ENCODE assay signal across 20 cellular contexts in the genomic region with DNA sequence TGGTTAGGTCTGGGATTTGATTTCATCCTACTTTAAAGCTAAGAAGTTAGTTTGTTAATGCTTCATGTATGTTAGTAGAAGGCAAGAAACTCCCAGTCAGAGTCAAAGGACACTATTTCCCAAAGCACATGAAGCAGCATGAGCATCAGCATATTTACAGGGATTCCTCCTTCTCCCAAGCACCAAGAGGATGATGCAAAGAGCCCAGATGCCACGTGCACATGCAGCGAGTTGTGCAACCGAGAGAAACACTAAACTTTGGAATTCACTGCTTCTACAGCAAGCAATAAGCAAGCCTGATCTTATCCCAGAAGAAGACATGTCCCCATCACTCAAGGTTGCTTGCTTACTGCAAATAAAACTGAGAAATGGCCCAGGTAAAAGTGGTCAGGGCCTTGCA. TPM values are rescaled to one million over a fixed set of nuclear protein-coding genes. Genes with fewer than 3 reads are reported as not detected.
DNase-seq lines count a peak whose midpoint lies in the region; ATAC-seq and TF ChIP-seq lines count a peak whose summit lies in the region.
"Had no signal": no experiment of that assay in that cellular context is flagged by ENCODE, and none has a peak within 500 bp of the region (broad histone marks: within the 10 kb centered on the region; RNA-seq: fewer than 3 reads in every experiment).

No MANE protein-coding gene starts in this region.

- H3K9me3 ChIP-seq in Loucy (ENCODE audit: insufficient read depth, low read depth, low read length) (peaks cover 8% of the 10 kb centered on the region; the same call in 1 of the 2 replicates), PC-3 (ENCODE audit: low read length) (0 out of 2 replicates have a peak, but pooled peaks cover 5% of the 10 kb centered on the region)

- no peaks in the 10 kb centered on the region for H3K36me3 ChIP-seq in Loucy (ENCODE audit: insufficient read depth, low read length)
- no peaks in the 10 kb centered on the region for H3K36me3 ChIP-seq in PC-3 (ENCODE audit: low read depth, low read length)

- H3K4me2 ChIP-seq in Loucy (ENCODE audit: low read depth, low read length, poor library complexity, severe bottlenecking) = peak overlapping the region; percentile 59
- H3K4me2 ChIP-seq in PC-3 (ENCODE audit: low read length) = no peak overlapping the region

- H3K9me2 ChIP-seq in Loucy (replicated peaks; ENCODE audit: low read depth, low read length) (no peaks in the 10 kb centered on the region), PC-3 (replicated peaks; ENCODE audit: low read length) (no peaks in the 10 kb centered on the region)

- CTCF ChIA-PET in PC-3 (lab: Charles Lee) = no interaction called here

- H4K20me1 ChIP-seq in Loucy (ENCODE audit: insufficient read depth, low read length, poor library complexity, severe bottlenecking) (no peaks in the 10 kb centered on the region), PC-3 (ENCODE audit: low read length) (no peaks in the 10 kb centered on the region)

- H3K4me1 ChIP-seq in Loucy (ENCODE audit: insufficient read depth, low read length, poor library complexity, severe bottlenecking) (peaks cover 30% of the 10 kb centered on the region), PC-3 (ENCODE audit: insufficient read depth, low read length) (peaks cover 8% of the 10 kb centered on the region)

- H3K4me3 ChIP-seq in Loucy (ENCODE audit: low read length, poor library complexity, severe bottlenecking) (peak overlapping the region; percentile 41), PC-3 (ENCODE audit: low read length) (no peak overlapping the region)
- H3K4me3 ChIP-seq: SK-N-MC had no signal

- TF ChIP-seq CTCF in AG09319 (IDR thresholded peaks at IDR 0.05; ENCODE audit: low read depth, low read length) (no peak), Loucy (conservative IDR thresholded peaks at IDR 0.05; ENCODE audit: low read length) (no peak), PC-3 (conservative IDR thresholded peaks at IDR 0.05; ENCODE audit: low read depth, low read length) (no peak)

- H3K27ac ChIP-seq in PC-3 (ENCODE audit: low read length) = no peak overlapping the region
- H3K27ac ChIP-seq: C4-2B, SK-N-MC had no signal

- intact Hi-C loops in posterior vena cava (cut with DNase I) (no loop called here), PC-3 (cut with micrococcal nuclease) (no loop called here)

- peak overlapping the region; percentile 16 for H3K9ac ChIP-seq in Loucy (ENCODE audit: low read depth, low read length, poor library complexity, severe bottlenecking)
- H3K9ac ChIP-seq in PC-3 (ENCODE audit: low read length) = no peak overlapping the region

- DNase-seq in AG09319 (ENCODE audit: extremely low read depth, low read depth) = peak; percentile 39
- DNase-seq in fibroblast of the conjunctiva (ENCODE audit: low read depth) = peak; percentile 57
- DNase-seq in posterior vena cava (ENCODE audit: low spot score) = peak; percentile 88
- DNase-seq in SW 1271 (lab: John Stamatoyannopoulos, UW) = no peak
- DNase-seq in PC-3 = no peak
- DNase-seq: activated CD8-positive, alpha-beta T cell treated with anti-CD3 and anti-CD28 coated beads for 36 hours; amygdala; dermis blood vessel endothelial cell; DMS79; Karpas-422; NCI-H446; stimulated activated CD4-positive, alpha-beta T cell treated with anti-CD3 and anti-CD28 coated beads, Interleukin-4, amount 100 ng/mL, for 4 hours had no signal

- no peak for ATAC-seq in HG03159 (IDR thresholded peaks at IDR 0.05; ENCODE audit: unreplicated experiment)
- no peak for ATAC-seq in GM18502 (IDR thresholded peaks at IDR 0.05; ENCODE audit: poor library complexity, unreplicated experiment)
- no peak for ATAC-seq in PC-3
- ATAC-seq: activated CD8-positive, alpha-beta T cell treated with anti-CD3 and anti-CD28 coated beads for 36 hours; activated T-helper 17 cell treated with anti-CD3 and anti-CD28 coated beads, Interleukin-2, amount 50 U/mL, for 72 hours; esophagus mucosa; right cardiac atrium had no signal

- no peaks in the 10 kb centered on the region for H3K27me3 ChIP-seq in Loucy (ENCODE audit: insufficient read depth, low read length, poor library complexity, severe bottlenecking)
- no peaks in the 10 kb centered on the region for H3K27me3 ChIP-seq in PC-3 (ENCODE audit: low read length)

- BruUV-seq in PC-3 (replicated peaks; lab: Mats Ljungman, UMichigan) = no TSS peak

- H3K79me2 ChIP-seq in Loucy (ENCODE audit: insufficient read depth, low read length) (no peaks in the 10 kb centered on the region), PC-3 (ENCODE audit: low read length) (no peaks in the 10 kb centered on the region)

- H3F3A ChIP-seq in Loucy (ENCODE audit: low read depth) (no peaks in the 10 kb centered on the region), PC-3 (ENCODE audit: low read length, unreplicated experiment) (no peaks in the 10 kb centered on the region)

- POLR2A ChIA-PET in PC-3 (lab: Charles Lee; ENCODE audit: unreplicated experiment) = no interaction called here

- H2AFZ ChIP-seq in Loucy (ENCODE audit: low read length) (0 out of 2 replicates have a peak overlapping the region, but pooled peaks have one; percentile 22), PC-3 (ENCODE audit: low read length) (no peak overlapping the region)

RNA-seq across cellular contexts. Expression of a gene that starts 32.5 kb away (rescaled TPM):
- total RNA-seq in posterior vena cava (under 1 TPM; 0.24 to 0.32 TPM), PC-3 (2014; rRNA removed) (not detected in 2 replicates)
- total RNA-seq: activated CD8-positive, alpha-beta T cell treated with anti-CD3 and anti-CD28 coated beads for 36 hours; activated T-helper 17 cell treated with anti-CD3 and anti-CD28 coated beads, Interleukin-2, amount 50 U/mL, for 72 hours; dermis blood vessel endothelial cell; esophagus mucosa had no signal

Comparison
In these comparisons a context has a peak if more than half of its experiments do, and no peak if none do; other contexts are left out.
1. DNase-seq: peak in AG09319 (single experiment), fibroblast of the conjunctiva (single experiment) and posterior vena cava (single experiment); none in SW 1271 (0 of 2) and PC-3 (single experiment).